In the genomic region with DNA sequence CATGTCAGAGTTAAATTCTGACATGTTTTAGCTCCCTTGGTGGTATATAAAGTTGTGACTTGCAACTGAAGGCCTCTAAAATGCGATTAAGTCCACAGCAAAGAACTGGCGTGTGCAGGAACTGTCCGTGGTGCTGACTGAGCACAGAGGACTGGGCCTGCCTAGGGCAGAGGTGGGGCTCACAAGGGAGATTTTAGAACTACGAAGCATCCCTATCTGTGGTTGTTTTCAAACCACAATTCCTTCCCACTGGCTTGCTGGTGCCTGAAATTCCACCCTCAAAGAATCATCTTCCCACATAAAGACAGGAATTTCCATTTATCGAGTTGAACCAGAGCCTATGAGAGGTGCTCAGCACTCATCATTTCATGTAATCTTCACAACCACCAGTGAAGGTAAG, we compare ENCODE assay signal across 3 cellular contexts.
TF ChIP-seq lines count a peak whose summit lies in the region.

No MANE protein-coding gene starts in this region.

TF ChIP-seq in HCT116, 20 proteins besides CTCF, POLR2A, EP300 and RAD21:
- TF ChIP-seq ATF3 (IDR thresholded peaks at IDR 0.05) (no peak), REST (IDR thresholded peaks at IDR 0.05; ENCODE audit: low read depth) (peak; percentile 98)

TF ChIP-seq in SK-N-SH, 30 proteins besides CTCF, POLR2A, EP300 and RAD21:
- TF ChIP-seq REST (IDR thresholded peaks at IDR 0.05; ENCODE audit: low read depth, low read length) (peak; percentile 99), POLR2AphosphoS5 (IDR thresholded peaks at IDR 0.05; ENCODE audit: low read depth, low read length) (no peak), SIN3A (IDR thresholded peaks at IDR 0.05; ENCODE audit: borderline replicate concordance, low read depth, low read length) (no peak), RXRA (IDR thresholded peaks at IDR 0.05; ENCODE audit: borderline replicate concordance, low read depth) (no peak)

TF ChIP-seq in H1, 55 proteins besides CTCF, POLR2A, EP300 and RAD21:
- TF ChIP-seq HDAC2 (IDR thresholded peaks at IDR 0.05; ENCODE audit: borderline replicate concordance in 1 of 2, low read depth in 2 of 2, low read length in 2 of 2) (0 out of 4 replicates have a peak, but pooled peaks of 1 of the 2 experiments have one; percentile 42), SIN3A (conservative IDR thresholded peaks at IDR 0.05 in 1 of 2, IDR thresholded peaks at IDR 0.05 in 1 of 2; ENCODE audit: low read depth in 1 of 2, low read length in 2 of 2) (peak in 1 of 2 experiments; percentile 62; a peak in 1 of 4 replicates), GABPA (IDR thresholded peaks at IDR 0.05; ENCODE audit: borderline replicate concordance, insufficient read depth, low read length) (no peak), TAF7 (optimal IDR thresholded peaks at IDR 0.05; ENCODE audit: borderline replicate concordance, low read depth, low read length) (peak; percentile 43)
TF ChIP-seq in H1: peak in this region for 3.
